Comparison of ENCODE assay signal across 1 cellular context in the genomic region with DNA sequence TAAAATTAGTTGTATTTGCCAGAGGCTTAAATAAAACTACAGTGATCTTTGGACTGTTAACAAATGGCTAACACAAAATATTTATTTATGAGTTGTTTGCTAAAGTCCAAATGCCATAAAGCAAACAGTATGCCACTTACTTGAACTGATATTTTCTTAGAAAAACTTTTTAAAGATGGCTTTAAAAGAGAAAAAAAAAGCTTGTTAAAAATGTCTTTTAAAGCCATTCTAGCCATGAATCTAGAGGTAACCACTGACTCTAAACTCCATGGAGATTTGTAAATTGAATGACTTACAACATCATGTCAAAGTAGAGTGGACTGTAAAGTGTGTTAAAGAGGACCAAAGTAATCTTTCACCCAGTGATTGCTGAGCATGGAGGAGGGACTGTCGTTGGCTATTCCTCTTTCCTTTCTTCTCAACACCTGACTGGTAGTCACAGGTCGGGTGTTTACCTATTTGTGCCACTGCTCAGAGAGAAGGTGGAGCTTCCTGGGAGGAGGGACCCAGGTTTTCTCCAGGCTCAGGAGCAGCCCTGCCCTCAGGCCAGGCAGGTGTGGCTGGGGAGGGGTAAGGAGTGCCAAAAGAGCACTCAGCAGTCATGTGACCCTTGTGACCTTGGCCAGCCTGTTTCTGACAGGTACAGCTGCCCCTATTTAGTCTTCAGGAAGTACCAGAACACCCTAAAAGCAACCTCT.
TF ChIP-seq lines count a peak whose summit lies in the region.

No MANE protein-coding gene starts in this region.

TF ChIP-seq in HepG2, 621 proteins besides CTCF, POLR2A, EP300 and RAD21 (continued from another document and continues in another):
- TF ChIP-seq, protein P1, sequence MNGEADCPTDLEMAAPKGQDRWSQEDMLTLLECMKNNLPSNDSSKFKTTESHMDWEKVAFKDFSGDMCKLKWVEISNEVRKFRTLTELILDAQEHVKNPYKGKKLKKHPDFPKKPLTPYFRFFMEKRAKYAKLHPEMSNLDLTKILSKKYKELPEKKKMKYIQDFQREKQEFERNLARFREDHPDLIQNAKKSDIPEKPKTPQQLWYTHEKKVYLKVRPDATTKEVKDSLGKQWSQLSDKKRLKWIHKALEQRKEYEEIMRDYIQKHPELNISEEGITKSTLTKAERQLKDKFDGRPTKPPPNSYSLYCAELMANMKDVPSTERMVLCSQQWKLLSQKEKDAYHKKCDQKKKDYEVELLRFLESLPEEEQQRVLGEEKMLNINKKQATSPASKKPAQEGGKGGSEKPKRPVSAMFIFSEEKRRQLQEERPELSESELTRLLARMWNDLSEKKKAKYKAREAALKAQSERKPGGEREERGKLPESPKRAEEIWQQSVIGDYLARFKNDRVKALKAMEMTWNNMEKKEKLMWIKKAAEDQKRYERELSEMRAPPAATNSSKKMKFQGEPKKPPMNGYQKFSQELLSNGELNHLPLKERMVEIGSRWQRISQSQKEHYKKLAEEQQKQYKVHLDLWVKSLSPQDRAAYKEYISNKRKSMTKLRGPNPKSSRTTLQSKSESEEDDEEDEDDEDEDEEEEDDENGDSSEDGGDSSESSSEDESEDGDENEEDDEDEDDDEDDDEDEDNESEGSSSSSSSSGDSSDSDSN (CRISPR knock-in tag; IDR thresholded peaks at IDR 0.05) = no peak
- TF ChIP-seq, protein P2, sequence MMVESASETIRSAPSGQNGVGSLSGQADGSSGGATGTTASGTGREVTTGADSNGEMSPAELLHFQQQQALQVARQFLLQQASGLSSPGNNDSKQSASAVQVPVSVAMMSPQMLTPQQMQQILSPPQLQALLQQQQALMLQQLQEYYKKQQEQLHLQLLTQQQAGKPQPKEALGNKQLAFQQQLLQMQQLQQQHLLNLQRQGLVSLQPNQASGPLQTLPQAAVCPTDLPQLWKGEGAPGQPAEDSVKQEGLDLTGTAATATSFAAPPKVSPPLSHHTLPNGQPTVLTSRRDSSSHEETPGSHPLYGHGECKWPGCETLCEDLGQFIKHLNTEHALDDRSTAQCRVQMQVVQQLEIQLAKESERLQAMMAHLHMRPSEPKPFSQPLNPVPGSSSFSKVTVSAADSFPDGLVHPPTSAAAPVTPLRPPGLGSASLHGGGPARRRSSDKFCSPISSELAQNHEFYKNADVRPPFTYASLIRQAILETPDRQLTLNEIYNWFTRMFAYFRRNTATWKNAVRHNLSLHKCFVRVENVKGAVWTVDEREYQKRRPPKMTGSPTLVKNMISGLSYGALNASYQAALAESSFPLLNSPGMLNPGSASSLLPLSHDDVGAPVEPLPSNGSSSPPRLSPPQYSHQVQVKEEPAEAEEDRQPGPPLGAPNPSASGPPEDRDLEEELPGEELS (CRISPR knock-in tag; IDR thresholded peaks at IDR 0.05) = peak; percentile 76; the same call in 1 of the 2 replicates
- TF ChIP-seq ZFP37 (CRISPR knock-in tag; IDR thresholded peaks at IDR 0.05; ENCODE audit: borderline replicate concordance) (no peak), PHF21A (CRISPR knock-in tag; IDR thresholded peaks at IDR 0.05) (no peak), ZNF205 (CRISPR knock-in tag; IDR thresholded peaks at IDR 0.05) (no peak), KAT8 (CRISPR knock-in tag; IDR thresholded peaks at IDR 0.05) (no peak), ETV6 (CRISPR knock-in tag; conservative IDR thresholded peaks at IDR 0.05) (no peak), ZNF737 (CRISPR knock-in tag; IDR thresholded peaks at IDR 0.05; ENCODE audit: borderline replicate concordance) (no peak), GFI1 (CRISPR knock-in tag; IDR thresholded peaks at IDR 0.05; ENCODE audit: borderline replicate concordance) (no peak), DNMT3B (CRISPR knock-in tag; conservative IDR thresholded peaks at IDR 0.05) (no peak), ZFAT (CRISPR knock-in tag; conservative IDR thresholded peaks at IDR 0.05) (no peak), TBP (CRISPR knock-in tag; IDR thresholded peaks at IDR 0.05) (no peak), MBNL3 (CRISPR knock-in tag; conservative IDR thresholded peaks at IDR 0.05) (no peak), ZNF598 (CRISPR knock-in tag; IDR thresholded peaks at IDR 0.05; ENCODE audit: borderline replicate concordance) (no peak), ZBTB7A (CRISPR knock-in tag; IDR thresholded peaks at IDR 0.05) (no peak), ZNF709 (CRISPR knock-in tag; IDR thresholded peaks at IDR 0.05) (no peak), ZNF619 (CRISPR knock-in tag; IDR thresholded peaks at IDR 0.05) (no peak), ZNF749 (CRISPR knock-in tag; IDR thresholded peaks at IDR 0.05; ENCODE audit: borderline replicate concordance) (no peak), ZNF282 (IDR thresholded peaks at IDR 0.05; ENCODE audit: partially characterized antibody) (no peak), TAF1 (CRISPR knock-in tag; IDR thresholded peaks at IDR 0.05) (no peak), MED13 (CRISPR knock-in tag; IDR thresholded peaks at IDR 0.05) (no peak), MXI1 (IDR thresholded peaks at IDR 0.05; ENCODE audit: borderline replicate concordance, low read depth, low read length) (no peak; the same call in 2 of the 3 replicates), SP1 (IDR thresholded peaks at IDR 0.05) (no peak), SP1 (CRISPR knock-in tag; IDR thresholded peaks at IDR 0.05) (no peak), YY1 (IDR thresholded peaks at IDR 0.05; ENCODE audit: insufficient read depth, insufficient replicate concordance, low read depth, low read length) (no peak), ZNF841 (CRISPR knock-in tag; IDR thresholded peaks at IDR 0.05; ENCODE audit: borderline replicate concordance) (no peak), SMC3 (IDR thresholded peaks at IDR 0.05; ENCODE audit: low read length) (no peak), ONECUT2 (CRISPR knock-in tag; IDR thresholded peaks at IDR 0.05) (no peak), NAIF1 (CRISPR knock-in tag; IDR thresholded peaks at IDR 0.05; ENCODE audit: borderline replicate concordance) (no peak), SRSF4 (IDR thresholded peaks at IDR 0.05; ENCODE audit: low read depth, low read length, poor library complexity, severe bottlenecking) (no peak)
- TF ChIP-seq, protein P3, sequence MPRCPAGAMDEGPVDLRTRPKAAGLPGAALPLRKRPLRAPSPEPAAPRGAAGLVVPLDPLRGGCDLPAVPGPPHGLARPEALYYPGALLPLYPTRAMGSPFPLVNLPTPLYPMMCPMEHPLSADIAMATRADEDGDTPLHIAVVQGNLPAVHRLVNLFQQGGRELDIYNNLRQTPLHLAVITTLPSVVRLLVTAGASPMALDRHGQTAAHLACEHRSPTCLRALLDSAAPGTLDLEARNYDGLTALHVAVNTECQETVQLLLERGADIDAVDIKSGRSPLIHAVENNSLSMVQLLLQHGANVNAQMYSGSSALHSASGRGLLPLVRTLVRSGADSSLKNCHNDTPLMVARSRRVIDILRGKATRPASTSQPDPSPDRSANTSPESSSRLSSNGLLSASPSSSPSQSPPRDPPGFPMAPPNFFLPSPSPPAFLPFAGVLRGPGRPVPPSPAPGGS (CRISPR knock-in tag; IDR thresholded peaks at IDR 0.05) = no peak
- TF ChIP-seq, protein P4, sequence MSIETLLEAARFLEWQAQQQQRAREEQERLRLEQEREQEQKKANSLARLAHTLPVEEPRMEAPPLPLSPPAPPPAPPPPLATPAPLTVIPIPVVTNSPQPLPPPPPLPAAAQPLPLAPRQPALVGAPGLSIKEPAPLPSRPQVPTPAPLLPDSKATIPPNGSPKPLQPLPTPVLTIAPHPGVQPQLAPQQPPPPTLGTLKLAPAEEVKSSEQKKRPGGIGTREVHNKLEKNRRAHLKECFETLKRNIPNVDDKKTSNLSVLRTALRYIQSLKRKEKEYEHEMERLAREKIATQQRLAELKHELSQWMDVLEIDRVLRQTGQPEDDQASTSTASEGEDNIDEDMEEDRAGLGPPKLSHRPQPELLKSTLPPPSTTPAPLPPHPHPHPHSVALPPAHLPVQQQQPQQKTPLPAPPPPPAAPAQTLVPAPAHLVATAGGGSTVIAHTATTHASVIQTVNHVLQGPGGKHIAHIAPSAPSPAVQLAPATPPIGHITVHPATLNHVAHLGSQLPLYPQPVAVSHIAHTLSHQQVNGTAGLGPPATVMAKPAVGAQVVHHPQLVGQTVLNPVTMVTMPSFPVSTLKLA (IDR thresholded peaks at IDR 0.05) = no peak
- TF ChIP-seq, protein P5, sequence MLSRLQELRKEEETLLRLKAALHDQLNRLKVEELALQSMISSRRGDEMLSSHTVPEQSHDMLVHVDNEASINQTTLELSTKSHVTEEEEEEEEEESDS (CRISPR knock-in tag; IDR thresholded peaks at IDR 0.05; ENCODE audit: borderline replicate concordance) = no peak
- TF ChIP-seq, protein P6, sequence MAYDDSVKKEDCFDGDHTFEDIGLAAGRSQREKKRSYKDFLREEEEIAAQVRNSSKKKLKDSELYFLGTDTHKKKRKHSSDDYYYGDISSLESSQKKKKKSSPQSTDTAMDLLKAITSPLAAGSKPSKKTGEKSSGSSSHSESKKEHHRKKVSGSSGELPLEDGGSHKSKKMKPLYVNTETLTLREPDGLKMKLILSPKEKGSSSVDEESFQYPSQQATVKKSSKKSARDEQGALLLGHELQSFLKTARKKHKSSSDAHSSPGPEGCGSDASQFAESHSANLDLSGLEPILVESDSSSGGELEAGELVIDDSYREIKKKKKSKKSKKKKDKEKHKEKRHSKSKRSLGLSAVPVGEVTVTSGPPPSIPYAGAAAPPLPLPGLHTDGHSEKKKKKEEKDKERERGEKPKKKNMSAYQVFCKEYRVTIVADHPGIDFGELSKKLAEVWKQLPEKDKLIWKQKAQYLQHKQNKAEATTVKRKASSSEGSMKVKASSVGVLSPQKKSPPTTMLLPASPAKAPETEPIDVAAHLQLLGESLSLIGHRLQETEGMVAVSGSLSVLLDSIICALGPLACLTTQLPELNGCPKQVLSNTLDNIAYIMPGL (CRISPR knock-in tag; IDR thresholded peaks at IDR 0.05; ENCODE audit: borderline replicate concordance in 1 of 2, low read depth in 1 of 2) = no peak
- TF ChIP-seq, protein P7, sequence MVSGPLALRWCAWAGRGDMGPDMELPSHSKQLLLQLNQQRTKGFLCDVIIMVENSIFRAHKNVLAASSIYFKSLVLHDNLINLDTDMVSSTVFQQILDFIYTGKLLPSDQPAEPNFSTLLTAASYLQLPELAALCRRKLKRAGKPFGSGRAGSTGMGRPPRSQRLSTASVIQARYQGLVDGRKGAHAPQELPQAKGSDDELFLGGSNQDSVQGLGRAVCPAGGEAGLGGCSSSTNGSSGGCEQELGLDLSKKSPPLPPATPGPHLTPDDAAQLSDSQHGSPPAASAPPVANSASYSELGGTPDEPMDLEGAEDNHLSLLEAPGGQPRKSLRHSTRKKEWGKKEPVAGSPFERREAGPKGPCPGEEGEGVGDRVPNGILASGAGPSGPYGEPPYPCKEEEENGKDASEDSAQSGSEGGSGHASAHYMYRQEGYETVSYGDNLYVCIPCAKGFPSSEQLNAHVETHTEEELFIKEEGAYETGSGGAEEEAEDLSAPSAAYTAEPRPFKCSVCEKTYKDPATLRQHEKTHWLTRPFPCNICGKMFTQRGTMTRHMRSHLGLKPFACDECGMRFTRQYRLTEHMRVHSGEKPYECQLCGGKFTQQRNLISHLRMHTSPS (CRISPR knock-in tag; IDR thresholded peaks at IDR 0.05; ENCODE audit: low read depth) = peak; percentile 79; the same call in 1 of the 2 replicates
- TF ChIP-seq, protein P8, sequence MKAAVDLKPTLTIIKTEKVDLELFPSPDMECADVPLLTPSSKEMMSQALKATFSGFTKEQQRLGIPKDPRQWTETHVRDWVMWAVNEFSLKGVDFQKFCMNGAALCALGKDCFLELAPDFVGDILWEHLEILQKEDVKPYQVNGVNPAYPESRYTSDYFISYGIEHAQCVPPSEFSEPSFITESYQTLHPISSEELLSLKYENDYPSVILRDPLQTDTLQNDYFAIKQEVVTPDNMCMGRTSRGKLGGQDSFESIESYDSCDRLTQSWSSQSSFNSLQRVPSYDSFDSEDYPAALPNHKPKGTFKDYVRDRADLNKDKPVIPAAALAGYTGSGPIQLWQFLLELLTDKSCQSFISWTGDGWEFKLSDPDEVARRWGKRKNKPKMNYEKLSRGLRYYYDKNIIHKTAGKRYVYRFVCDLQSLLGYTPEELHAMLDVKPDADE (CRISPR knock-in tag; IDR thresholded peaks at IDR 0.05) = no peak
- TF ChIP-seq, protein P9, sequence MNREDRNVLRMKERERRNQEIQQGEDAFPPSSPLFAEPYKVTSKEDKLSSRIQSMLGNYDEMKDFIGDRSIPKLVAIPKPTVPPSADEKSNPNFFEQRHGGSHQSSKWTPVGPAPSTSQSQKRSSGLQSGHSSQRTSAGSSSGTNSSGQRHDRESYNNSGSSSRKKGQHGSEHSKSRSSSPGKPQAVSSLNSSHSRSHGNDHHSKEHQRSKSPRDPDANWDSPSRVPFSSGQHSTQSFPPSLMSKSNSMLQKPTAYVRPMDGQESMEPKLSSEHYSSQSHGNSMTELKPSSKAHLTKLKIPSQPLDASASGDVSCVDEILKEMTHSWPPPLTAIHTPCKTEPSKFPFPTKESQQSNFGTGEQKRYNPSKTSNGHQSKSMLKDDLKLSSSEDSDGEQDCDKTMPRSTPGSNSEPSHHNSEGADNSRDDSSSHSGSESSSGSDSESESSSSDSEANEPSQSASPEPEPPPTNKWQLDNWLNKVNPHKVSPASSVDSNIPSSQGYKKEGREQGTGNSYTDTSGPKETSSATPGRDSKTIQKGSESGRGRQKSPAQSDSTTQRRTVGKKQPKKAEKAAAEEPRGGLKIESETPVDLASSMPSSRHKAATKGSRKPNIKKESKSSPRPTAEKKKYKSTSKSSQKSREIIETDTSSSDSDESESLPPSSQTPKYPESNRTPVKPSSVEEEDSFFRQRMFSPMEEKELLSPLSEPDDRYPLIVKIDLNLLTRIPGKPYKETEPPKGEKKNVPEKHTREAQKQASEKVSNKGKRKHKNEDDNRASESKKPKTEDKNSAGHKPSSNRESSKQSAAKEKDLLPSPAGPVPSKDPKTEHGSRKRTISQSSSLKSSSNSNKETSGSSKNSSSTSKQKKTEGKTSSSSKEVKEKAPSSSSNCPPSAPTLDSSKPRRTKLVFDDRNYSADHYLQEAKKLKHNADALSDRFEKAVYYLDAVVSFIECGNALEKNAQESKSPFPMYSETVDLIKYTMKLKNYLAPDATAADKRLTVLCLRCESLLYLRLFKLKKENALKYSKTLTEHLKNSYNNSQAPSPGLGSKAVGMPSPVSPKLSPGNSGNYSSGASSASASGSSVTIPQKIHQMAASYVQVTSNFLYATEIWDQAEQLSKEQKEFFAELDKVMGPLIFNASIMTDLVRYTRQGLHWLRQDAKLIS (CRISPR knock-in tag; IDR thresholded peaks at IDR 0.05) = no peak
- TF ChIP-seq, protein P10, sequence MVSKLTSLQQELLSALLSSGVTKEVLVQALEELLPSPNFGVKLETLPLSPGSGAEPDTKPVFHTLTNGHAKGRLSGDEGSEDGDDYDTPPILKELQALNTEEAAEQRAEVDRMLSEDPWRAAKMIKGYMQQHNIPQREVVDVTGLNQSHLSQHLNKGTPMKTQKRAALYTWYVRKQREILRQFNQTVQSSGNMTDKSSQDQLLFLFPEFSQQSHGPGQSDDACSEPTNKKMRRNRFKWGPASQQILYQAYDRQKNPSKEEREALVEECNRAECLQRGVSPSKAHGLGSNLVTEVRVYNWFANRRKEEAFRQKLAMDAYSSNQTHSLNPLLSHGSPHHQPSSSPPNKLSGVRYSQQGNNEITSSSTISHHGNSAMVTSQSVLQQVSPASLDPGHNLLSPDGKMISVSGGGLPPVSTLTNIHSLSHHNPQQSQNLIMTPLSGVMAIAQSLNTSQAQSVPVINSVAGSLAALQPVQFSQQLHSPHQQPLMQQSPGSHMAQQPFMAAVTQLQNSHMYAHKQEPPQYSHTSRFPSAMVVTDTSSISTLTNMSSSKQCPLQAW (CRISPR knock-in tag; IDR thresholded peaks at IDR 0.05) = peak; percentile 89
